Comparison of ENCODE assay signal across 1 cellular context in genomic region chr2:181891966-181892794, GRCh38.
A peak's percentile ranks its signal among the peaks of the same experiment; 100 is the strongest.
TF ChIP-seq lines count a peak whose summit lies in the region.

No MANE protein-coding gene starts in this region.

TF ChIP-seq in HepG2, 621 proteins besides CTCF, POLR2A, EP300 and RAD21 (continued from another document and continues in another):
- peak; percentile 73; the same call in 1 of the 2 replicates for TF ChIP-seq ELF3 (CRISPR knock-in tag; IDR thresholded peaks at IDR 0.05)
- TF ChIP-seq TOE1 (CRISPR knock-in tag; IDR thresholded peaks at IDR 0.05), result peak; percentile 82; the same call in 1 of the 2 replicates
- peak; percentile 89 for TF ChIP-seq HOXA9 (CRISPR knock-in tag; IDR thresholded peaks at IDR 0.05; ENCODE audit: borderline replicate concordance)
- peak; percentile 79 for TF ChIP-seq ZNF3 (CRISPR knock-in tag; IDR thresholded peaks at IDR 0.05)
- TF ChIP-seq YEATS2 (CRISPR knock-in tag; IDR thresholded peaks at IDR 0.05; ENCODE audit: borderline replicate concordance), result 0 out of 2 replicates have a peak, but pooled peaks have one; percentile 47
- TF ChIP-seq FOXA3 (CRISPR knock-in tag; IDR thresholded peaks at IDR 0.05), result no peak; the same call in 1 of the 2 replicates
- TF ChIP-seq, protein P1, sequence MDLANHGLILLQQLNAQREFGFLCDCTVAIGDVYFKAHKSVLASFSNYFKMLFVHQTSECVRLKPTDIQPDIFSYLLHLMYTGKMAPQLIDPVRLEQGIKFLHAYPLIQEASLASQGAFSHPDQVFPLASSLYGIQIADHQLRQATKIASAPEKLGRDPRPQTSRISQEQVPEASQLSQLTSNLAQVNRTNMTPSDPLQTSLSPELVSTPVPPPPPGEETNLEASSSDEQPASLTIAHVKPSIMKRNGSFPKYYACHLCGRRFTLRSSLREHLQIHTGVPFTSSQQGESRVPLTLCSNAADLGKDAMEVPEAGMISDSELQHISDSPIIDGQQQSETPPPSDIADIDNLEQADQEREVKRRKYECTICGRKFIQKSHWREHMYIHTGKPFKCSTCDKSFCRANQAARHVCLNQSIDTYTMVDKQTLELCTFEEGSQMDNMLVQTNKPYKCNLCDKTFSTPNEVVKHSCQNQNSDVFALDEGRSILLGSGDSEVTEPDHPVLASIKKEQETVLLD (CRISPR knock-in tag; IDR thresholded peaks at IDR 0.05; ENCODE audit: low read depth), result peak; percentile 65; the same call in 1 of the 2 replicates
- peak; percentile 12 for TF ChIP-seq PRMT3 (CRISPR knock-in tag; IDR thresholded peaks at IDR 0.05; ENCODE audit: borderline replicate concordance, low read depth)
- TF ChIP-seq KLF16 (CRISPR knock-in tag; IDR thresholded peaks at IDR 0.05), result peak; percentile 88 to 94; a peak in 3 of 4 replicates
- TF ChIP-seq ZFP1 (CRISPR knock-in tag; IDR thresholded peaks at IDR 0.05), result peak; percentile 8; the same call in 1 of the 2 replicates
- TF ChIP-seq, protein P2, sequence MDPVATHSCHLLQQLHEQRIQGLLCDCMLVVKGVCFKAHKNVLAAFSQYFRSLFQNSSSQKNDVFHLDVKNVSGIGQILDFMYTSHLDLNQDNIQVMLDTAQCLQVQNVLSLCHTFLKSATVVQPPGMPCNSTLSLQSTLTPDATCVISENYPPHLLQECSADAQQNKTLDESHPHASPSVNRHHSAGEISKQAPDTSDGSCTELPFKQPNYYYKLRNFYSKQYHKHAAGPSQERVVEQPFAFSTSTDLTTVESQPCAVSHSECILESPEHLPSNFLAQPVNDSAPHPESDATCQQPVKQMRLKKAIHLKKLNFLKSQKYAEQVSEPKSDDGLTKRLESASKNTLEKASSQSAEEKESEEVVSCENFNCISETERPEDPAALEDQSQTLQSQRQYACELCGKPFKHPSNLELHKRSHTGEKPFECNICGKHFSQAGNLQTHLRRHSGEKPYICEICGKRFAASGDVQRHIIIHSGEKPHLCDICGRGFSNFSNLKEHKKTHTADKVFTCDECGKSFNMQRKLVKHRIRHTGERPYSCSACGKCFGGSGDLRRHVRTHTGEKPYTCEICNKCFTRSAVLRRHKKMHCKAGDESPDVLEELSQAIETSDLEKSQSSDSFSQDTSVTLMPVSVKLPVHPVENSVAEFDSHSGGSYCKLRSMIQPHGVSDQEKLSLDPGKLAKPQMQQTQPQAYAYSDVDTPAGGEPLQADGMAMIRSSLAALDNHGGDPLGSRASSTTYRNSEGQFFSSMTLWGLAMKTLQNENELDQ (CRISPR knock-in tag; IDR thresholded peaks at IDR 0.05; ENCODE audit: borderline replicate concordance), result peak; percentile 77; the same call in 1 of the 2 replicates
- TF ChIP-seq ZBTB43 (CRISPR knock-in tag; conservative IDR thresholded peaks at IDR 0.05), result peak; percentile 88; the same call in 1 of the 2 replicates
- peak; percentile 95 for TF ChIP-seq ZNF709 (CRISPR knock-in tag; IDR thresholded peaks at IDR 0.05)
- peak; percentile 84 for TF ChIP-seq CHD2 (IDR thresholded peaks at IDR 0.05; ENCODE audit: low read depth, low read length)
- peak; percentile 99 for TF ChIP-seq NFKB2 (CRISPR knock-in tag; IDR thresholded peaks at IDR 0.05; ENCODE audit: borderline replicate concordance)
- TF ChIP-seq MXD4 (CRISPR knock-in tag; IDR thresholded peaks at IDR 0.05), result peak; percentile 84
- TF ChIP-seq MIER2 (CRISPR knock-in tag; IDR thresholded peaks at IDR 0.05), result no peak; the same call in 1 of the 2 replicates
- peak; percentile 95; the same call in 1 of the 2 replicates for TF ChIP-seq ATF7-NPFF (CRISPR knock-in tag; IDR thresholded peaks at IDR 0.05; ENCODE audit: low read depth)
- TF ChIP-seq TAF15 (IDR thresholded peaks at IDR 0.05; ENCODE audit: low read depth, low read length, poor library complexity, severe bottlenecking), result peak; percentile 92
- TF ChIP-seq, protein P3, sequence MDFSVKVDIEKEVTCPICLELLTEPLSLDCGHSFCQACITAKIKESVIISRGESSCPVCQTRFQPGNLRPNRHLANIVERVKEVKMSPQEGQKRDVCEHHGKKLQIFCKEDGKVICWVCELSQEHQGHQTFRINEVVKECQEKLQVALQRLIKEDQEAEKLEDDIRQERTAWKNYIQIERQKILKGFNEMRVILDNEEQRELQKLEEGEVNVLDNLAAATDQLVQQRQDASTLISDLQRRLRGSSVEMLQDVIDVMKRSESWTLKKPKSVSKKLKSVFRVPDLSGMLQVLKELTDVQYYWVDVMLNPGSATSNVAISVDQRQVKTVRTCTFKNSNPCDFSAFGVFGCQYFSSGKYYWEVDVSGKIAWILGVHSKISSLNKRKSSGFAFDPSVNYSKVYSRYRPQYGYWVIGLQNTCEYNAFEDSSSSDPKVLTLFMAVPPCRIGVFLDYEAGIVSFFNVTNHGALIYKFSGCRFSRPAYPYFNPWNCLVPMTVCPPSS (IDR thresholded peaks at IDR 0.05), result no peak
- peak; percentile 89; the same call in 1 of the 2 replicates for TF ChIP-seq ZBTB26 (CRISPR knock-in tag; IDR thresholded peaks at IDR 0.05; ENCODE audit: borderline replicate concordance)
- peak; percentile 54; the same call in 1 of the 2 replicates for TF ChIP-seq PRDM15 (CRISPR knock-in tag; IDR thresholded peaks at IDR 0.05)
- TF ChIP-seq ZNF839 (CRISPR knock-in tag; IDR thresholded peaks at IDR 0.05; ENCODE audit: borderline replicate concordance), result peak; percentile 98; the same call in 1 of the 2 replicates
- TF ChIP-seq EEA1 (CRISPR knock-in tag; IDR thresholded peaks at IDR 0.05; ENCODE audit: borderline replicate concordance), result peak; percentile 90; the same call in 1 of the 2 replicates
- TF ChIP-seq, protein P4, sequence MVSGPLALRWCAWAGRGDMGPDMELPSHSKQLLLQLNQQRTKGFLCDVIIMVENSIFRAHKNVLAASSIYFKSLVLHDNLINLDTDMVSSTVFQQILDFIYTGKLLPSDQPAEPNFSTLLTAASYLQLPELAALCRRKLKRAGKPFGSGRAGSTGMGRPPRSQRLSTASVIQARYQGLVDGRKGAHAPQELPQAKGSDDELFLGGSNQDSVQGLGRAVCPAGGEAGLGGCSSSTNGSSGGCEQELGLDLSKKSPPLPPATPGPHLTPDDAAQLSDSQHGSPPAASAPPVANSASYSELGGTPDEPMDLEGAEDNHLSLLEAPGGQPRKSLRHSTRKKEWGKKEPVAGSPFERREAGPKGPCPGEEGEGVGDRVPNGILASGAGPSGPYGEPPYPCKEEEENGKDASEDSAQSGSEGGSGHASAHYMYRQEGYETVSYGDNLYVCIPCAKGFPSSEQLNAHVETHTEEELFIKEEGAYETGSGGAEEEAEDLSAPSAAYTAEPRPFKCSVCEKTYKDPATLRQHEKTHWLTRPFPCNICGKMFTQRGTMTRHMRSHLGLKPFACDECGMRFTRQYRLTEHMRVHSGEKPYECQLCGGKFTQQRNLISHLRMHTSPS (CRISPR knock-in tag; IDR thresholded peaks at IDR 0.05; ENCODE audit: low read depth), result peak; percentile 79
- TF ChIP-seq RFXAP (CRISPR knock-in tag; IDR thresholded peaks at IDR 0.05; ENCODE audit: borderline replicate concordance), result peak; percentile 77; the same call in 1 of the 2 replicates
- TF ChIP-seq, protein P5, sequence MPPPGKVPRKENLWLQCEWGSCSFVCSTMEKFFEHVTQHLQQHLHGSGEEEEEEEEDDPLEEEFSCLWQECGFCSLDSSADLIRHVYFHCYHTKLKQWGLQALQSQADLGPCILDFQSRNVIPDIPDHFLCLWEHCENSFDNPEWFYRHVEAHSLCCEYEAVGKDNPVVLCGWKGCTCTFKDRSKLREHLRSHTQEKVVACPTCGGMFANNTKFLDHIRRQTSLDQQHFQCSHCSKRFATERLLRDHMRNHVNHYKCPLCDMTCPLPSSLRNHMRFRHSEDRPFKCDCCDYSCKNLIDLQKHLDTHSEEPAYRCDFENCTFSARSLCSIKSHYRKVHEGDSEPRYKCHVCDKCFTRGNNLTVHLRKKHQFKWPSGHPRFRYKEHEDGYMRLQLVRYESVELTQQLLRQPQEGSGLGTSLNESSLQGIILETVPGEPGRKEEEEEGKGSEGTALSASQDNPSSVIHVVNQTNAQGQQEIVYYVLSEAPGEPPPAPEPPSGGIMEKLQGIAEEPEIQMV (CRISPR knock-in tag; IDR thresholded peaks at IDR 0.05; ENCODE audit: low read depth), result peak; percentile 54; the same call in 1 of the 2 replicates
- no peak for TF ChIP-seq NFRKB (IDR thresholded peaks at IDR 0.05)
- TF ChIP-seq, protein P6, sequence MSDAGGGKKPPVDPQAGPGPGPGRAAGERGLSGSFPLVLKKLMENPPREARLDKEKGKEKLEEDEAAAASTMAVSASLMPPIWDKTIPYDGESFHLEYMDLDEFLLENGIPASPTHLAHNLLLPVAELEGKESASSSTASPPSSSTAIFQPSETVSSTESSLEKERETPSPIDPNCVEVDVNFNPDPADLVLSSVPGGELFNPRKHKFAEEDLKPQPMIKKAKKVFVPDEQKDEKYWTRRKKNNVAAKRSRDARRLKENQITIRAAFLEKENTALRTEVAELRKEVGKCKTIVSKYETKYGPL (CRISPR knock-in tag; IDR thresholded peaks at IDR 0.05), result peak; percentile 86
- TF ChIP-seq, protein P7, sequence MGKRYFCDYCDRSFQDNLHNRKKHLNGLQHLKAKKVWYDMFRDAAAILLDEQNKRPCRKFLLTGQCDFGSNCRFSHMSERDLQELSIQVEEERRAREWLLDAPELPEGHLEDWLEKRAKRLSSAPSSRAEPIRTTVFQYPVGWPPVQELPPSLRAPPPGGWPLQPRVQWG (CRISPR knock-in tag; IDR thresholded peaks at IDR 0.05; ENCODE audit: borderline replicate concordance, low read depth), result peak; percentile 82; the same call in 1 of the 2 replicates
- TF ChIP-seq ZNF878 (CRISPR knock-in tag; IDR thresholded peaks at IDR 0.05), result peak; percentile 84; the same call in 1 of the 2 replicates
- no peak for TF ChIP-seq ZNF569 (CRISPR knock-in tag; IDR thresholded peaks at IDR 0.05; ENCODE audit: borderline replicate concordance)
- TF ChIP-seq HNRNPK (IDR thresholded peaks at IDR 0.05; ENCODE audit: low read depth, low read length, poor library complexity, severe bottlenecking), result peak; percentile 99
- TF ChIP-seq ZNF484 (CRISPR knock-in tag; IDR thresholded peaks at IDR 0.05; ENCODE audit: borderline replicate concordance, low read depth), result no peak
- TF ChIP-seq REXO4 (CRISPR knock-in tag; IDR thresholded peaks at IDR 0.05; ENCODE audit: borderline replicate concordance), result peak; percentile 63
- no peak for TF ChIP-seq HNF4A (CRISPR knock-in tag; IDR thresholded peaks at IDR 0.05)
- TF ChIP-seq HES4 (CRISPR knock-in tag; IDR thresholded peaks at IDR 0.05; ENCODE audit: borderline replicate concordance), result peak; percentile 98
- no peak; the same call in 1 of the 2 replicates for TF ChIP-seq ZNF589 (CRISPR knock-in tag; conservative IDR thresholded peaks at IDR 0.05)
- TF ChIP-seq ZFAT (CRISPR knock-in tag; conservative IDR thresholded peaks at IDR 0.05), result peak; percentile 87
- TF ChIP-seq, protein P8, sequence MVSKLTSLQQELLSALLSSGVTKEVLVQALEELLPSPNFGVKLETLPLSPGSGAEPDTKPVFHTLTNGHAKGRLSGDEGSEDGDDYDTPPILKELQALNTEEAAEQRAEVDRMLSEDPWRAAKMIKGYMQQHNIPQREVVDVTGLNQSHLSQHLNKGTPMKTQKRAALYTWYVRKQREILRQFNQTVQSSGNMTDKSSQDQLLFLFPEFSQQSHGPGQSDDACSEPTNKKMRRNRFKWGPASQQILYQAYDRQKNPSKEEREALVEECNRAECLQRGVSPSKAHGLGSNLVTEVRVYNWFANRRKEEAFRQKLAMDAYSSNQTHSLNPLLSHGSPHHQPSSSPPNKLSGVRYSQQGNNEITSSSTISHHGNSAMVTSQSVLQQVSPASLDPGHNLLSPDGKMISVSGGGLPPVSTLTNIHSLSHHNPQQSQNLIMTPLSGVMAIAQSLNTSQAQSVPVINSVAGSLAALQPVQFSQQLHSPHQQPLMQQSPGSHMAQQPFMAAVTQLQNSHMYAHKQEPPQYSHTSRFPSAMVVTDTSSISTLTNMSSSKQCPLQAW (CRISPR knock-in tag; IDR thresholded peaks at IDR 0.05), result no peak
- TF ChIP-seq LCORL (IDR thresholded peaks at IDR 0.05), result no peak
- peak; percentile 89 for TF ChIP-seq LCORL (CRISPR knock-in tag; IDR thresholded peaks at IDR 0.05)
